1 cellular context compared by ENCODE assay signal in the genomic region with DNA sequence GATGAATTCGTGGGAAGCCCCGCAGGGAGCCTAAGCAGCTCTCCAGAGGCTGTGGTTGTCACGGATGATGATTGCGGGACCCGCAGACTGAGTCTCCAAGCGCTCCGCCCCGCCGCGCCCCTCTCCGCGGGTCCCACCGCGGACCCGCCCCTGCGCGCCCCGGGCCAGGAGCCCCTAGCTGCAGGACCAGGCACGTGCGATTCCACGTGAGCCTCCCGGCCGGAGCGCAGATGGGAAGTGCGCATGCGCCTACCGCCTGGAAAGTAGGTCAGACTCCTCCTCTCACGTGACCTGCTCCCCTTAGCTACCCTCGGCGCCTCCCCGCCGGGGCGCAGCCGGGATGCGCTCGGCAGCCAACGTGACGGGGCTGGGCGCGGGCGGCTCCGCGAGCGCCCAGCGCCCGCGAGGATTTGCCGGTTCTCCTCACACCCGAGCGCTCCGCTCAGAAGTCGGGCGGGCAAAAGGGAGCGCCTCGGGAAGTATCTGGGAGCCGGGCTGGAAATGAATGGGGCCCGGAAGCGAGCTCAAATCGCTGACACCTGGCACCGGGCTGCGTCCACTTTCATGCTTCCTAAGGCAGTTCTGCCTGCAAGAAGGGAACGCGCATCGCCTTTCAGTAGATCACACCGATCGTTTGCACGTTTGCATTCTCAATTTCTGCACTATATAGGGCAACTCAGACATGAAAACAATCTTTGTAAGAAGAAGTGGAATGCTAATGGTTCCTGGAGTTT.
TF ChIP-seq lines count a peak whose summit lies in the region.

No MANE protein-coding gene starts in this region.

TF ChIP-seq in HepG2, 621 proteins besides CTCF, POLR2A, EP300 and RAD21 (continued from another document and continues in another):
- TF ChIP-seq ZBTB42 (CRISPR knock-in tag; IDR thresholded peaks at IDR 0.05) (no peak), STAT6 (CRISPR knock-in tag; IDR thresholded peaks at IDR 0.05; ENCODE audit: borderline replicate concordance) (no peak), SMARCE1 (IDR thresholded peaks at IDR 0.05; ENCODE audit: borderline replicate concordance) (no peak), ZNF550 (CRISPR knock-in tag; IDR thresholded peaks at IDR 0.05; ENCODE audit: borderline replicate concordance) (no peak), AHR (CRISPR knock-in tag; IDR thresholded peaks at IDR 0.05) (peak; percentile 55; the same call in 1 of the 2 replicates), MED1 (CRISPR knock-in tag; IDR thresholded peaks at IDR 0.05) (peak; percentile 85), SRF (IDR thresholded peaks at IDR 0.05; ENCODE audit: low read depth, low read length) (no peak), EHMT2 (IDR thresholded peaks at IDR 0.05; ENCODE audit: borderline replicate concordance, low read depth, low read length) (no peak), SNRNP70 (IDR thresholded peaks at IDR 0.05; ENCODE audit: low read depth, low read length) (no peak), ATAD3A (CRISPR knock-in tag; IDR thresholded peaks at IDR 0.05) (no peak), ARHGAP35 (CRISPR knock-in tag; IDR thresholded peaks at IDR 0.05; ENCODE audit: borderline replicate concordance) (peak; percentile 93; the same call in 1 of the 2 replicates), RARA (CRISPR knock-in tag; IDR thresholded peaks at IDR 0.05) (peak; percentile 63), ZGPAT (CRISPR knock-in tag; IDR thresholded peaks at IDR 0.05) (peak; percentile 91), ZNF660 (CRISPR knock-in tag; IDR thresholded peaks at IDR 0.05; ENCODE audit: borderline replicate concordance, low read depth) (no peak), ZMAT3 (CRISPR knock-in tag; conservative IDR thresholded peaks at IDR 0.05) (peak; percentile 81; the same call in 1 of the 2 replicates), ZMYM3 (CRISPR knock-in tag; IDR thresholded peaks at IDR 0.05) (peak; percentile 43; the same call in 1 of the 2 replicates), SUZ12 (IDR thresholded peaks at IDR 0.05; ENCODE audit: low read depth, low read length) (no peak), MLXIP (CRISPR knock-in tag; IDR thresholded peaks at IDR 0.05; ENCODE audit: borderline replicate concordance) (0 out of 2 replicates have a peak, but pooled peaks have one; percentile 27), ZNF674 (CRISPR knock-in tag; IDR thresholded peaks at IDR 0.05; ENCODE audit: low read depth) (no peak), ARNTL (CRISPR knock-in tag; IDR thresholded peaks at IDR 0.05) (peak; percentile 100), HOXA9 (CRISPR knock-in tag; IDR thresholded peaks at IDR 0.05; ENCODE audit: borderline replicate concordance) (peak; percentile 69; the same call in 1 of the 2 replicates), ZNF326 (CRISPR knock-in tag; IDR thresholded peaks at IDR 0.05; ENCODE audit: borderline replicate concordance) (no peak), SIX1 (CRISPR knock-in tag; IDR thresholded peaks at IDR 0.05; ENCODE audit: borderline replicate concordance) (no peak), HMGA1 (CRISPR knock-in tag; conservative IDR thresholded peaks at IDR 0.05) (no peak), ZNF549 (CRISPR knock-in tag; IDR thresholded peaks at IDR 0.05) (no peak), E2F2 (CRISPR knock-in tag; IDR thresholded peaks at IDR 0.05; ENCODE audit: borderline replicate concordance) (no peak; the same call in 1 of the 2 replicates), SP5 (CRISPR knock-in tag; IDR thresholded peaks at IDR 0.05; ENCODE audit: borderline replicate concordance, low read depth) (peak; percentile 70), ZNF430 (CRISPR knock-in tag; IDR thresholded peaks at IDR 0.05) (no peak), ZBTB1 (CRISPR knock-in tag; IDR thresholded peaks at IDR 0.05; ENCODE audit: borderline replicate concordance) (no peak), ZNF569 (CRISPR knock-in tag; IDR thresholded peaks at IDR 0.05; ENCODE audit: borderline replicate concordance) (no peak), THYN1 (CRISPR knock-in tag; IDR thresholded peaks at IDR 0.05; ENCODE audit: borderline replicate concordance, low read depth) (no peak), ZFY (CRISPR knock-in tag; IDR thresholded peaks at IDR 0.05) (peak; percentile 66), ONECUT2 (CRISPR knock-in tag; IDR thresholded peaks at IDR 0.05) (no peak), ZNF740 (CRISPR knock-in tag; IDR thresholded peaks at IDR 0.05) (peak; percentile 35; the same call in 1 of the 2 replicates), ATF1 (CRISPR knock-in tag; IDR thresholded peaks at IDR 0.05) (no peak), KDM4B (CRISPR knock-in tag; IDR thresholded peaks at IDR 0.05) (no peak; the same call in 1 of the 2 replicates), HNF1A (IDR thresholded peaks at IDR 0.05; ENCODE audit: low read depth) (no peak), HNF1A (CRISPR knock-in tag; IDR thresholded peaks at IDR 0.05; ENCODE audit: borderline replicate concordance) (peak; percentile 62; the same call in 1 of the 2 replicates), ETV6 (CRISPR knock-in tag; conservative IDR thresholded peaks at IDR 0.05) (no peak; the same call in 1 of the 2 replicates), KMT2B (CRISPR knock-in tag; IDR thresholded peaks at IDR 0.05) (peak; percentile 33; the same call in 1 of the 2 replicates)
- TF ChIP-seq, protein P1, sequence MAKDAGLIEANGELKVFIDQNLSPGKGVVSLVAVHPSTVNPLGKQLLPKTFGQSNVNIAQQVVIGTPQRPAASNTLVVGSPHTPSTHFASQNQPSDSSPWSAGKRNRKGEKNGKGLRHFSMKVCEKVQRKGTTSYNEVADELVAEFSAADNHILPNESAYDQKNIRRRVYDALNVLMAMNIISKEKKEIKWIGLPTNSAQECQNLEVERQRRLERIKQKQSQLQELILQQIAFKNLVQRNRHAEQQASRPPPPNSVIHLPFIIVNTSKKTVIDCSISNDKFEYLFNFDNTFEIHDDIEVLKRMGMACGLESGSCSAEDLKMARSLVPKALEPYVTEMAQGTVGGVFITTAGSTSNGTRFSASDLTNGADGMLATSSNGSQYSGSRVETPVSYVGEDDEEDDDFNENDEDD (CRISPR knock-in tag; IDR thresholded peaks at IDR 0.05; ENCODE audit: borderline replicate concordance): peak; percentile 92
- TF ChIP-seq, protein P2, sequence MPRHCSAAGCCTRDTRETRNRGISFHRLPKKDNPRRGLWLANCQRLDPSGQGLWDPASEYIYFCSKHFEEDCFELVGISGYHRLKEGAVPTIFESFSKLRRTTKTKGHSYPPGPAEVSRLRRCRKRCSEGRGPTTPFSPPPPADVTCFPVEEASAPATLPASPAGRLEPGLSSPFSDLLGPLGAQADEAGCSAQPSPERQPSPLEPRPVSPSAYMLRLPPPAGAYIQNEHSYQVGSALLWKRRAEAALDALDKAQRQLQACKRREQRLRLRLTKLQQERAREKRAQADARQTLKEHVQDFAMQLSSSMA (CRISPR knock-in tag; IDR thresholded peaks at IDR 0.05): no peak; the same call in 1 of the 2 replicates
- TF ChIP-seq, protein P3, sequence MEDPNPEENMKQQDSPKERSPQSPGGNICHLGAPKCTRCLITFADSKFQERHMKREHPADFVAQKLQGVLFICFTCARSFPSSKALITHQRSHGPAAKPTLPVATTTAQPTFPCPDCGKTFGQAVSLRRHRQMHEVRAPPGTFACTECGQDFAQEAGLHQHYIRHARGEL (CRISPR knock-in tag; IDR thresholded peaks at IDR 0.05): peak; percentile 90; the same call in 1 of the 2 replicates
- TF ChIP-seq, protein P4, sequence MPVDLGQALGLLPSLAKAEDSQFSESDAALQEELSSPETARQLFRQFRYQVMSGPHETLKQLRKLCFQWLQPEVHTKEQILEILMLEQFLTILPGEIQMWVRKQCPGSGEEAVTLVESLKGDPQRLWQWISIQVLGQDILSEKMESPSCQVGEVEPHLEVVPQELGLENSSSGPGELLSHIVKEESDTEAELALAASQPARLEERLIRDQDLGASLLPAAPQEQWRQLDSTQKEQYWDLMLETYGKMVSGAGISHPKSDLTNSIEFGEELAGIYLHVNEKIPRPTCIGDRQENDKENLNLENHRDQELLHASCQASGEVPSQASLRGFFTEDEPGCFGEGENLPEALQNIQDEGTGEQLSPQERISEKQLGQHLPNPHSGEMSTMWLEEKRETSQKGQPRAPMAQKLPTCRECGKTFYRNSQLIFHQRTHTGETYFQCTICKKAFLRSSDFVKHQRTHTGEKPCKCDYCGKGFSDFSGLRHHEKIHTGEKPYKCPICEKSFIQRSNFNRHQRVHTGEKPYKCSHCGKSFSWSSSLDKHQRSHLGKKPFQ (CRISPR knock-in tag; IDR thresholded peaks at IDR 0.05; ENCODE audit: insufficient replicate concordance): peak; percentile 87
